Comparison of ENCODE assay signal across 1 cellular context in genomic region chr2:191020221-191020741, GRCh38.
TF ChIP-seq lines count a peak whose summit lies in the region.

No MANE protein-coding gene starts in this region.

TF ChIP-seq in GM12878, 131 proteins besides CTCF, POLR2A, EP300 and RAD21 (continued from another document):
- TF ChIP-seq E2F4 (IDR thresholded peaks at IDR 0.05; ENCODE audit: low read depth, low read length): peak; percentile 95
- TF ChIP-seq CHD1 (IDR thresholded peaks at IDR 0.05; ENCODE audit: low read depth, low read length): 0 out of 2 replicates have a peak, but pooled peaks have one; percentile 37
- peak; percentile 100 for TF ChIP-seq IKZF1 (conservative IDR thresholded peaks at IDR 0.05)
- peak; percentile 17 to 73; a peak in 1 of 4 replicates for TF ChIP-seq CEBPB (IDR thresholded peaks at IDR 0.05; ENCODE audit: borderline replicate concordance in 1 of 2, low read depth in 2 of 2, low read length in 2 of 2)
- TF ChIP-seq PKNOX1 (IDR thresholded peaks at IDR 0.05): peak; percentile 20; the same call in 1 of the 2 replicates
- peak; percentile 54; the same call in 1 of the 2 replicates for TF ChIP-seq ZSCAN29 (IDR thresholded peaks at IDR 0.05)
